1 cellular context compared by ENCODE assay signal in the genomic region with DNA sequence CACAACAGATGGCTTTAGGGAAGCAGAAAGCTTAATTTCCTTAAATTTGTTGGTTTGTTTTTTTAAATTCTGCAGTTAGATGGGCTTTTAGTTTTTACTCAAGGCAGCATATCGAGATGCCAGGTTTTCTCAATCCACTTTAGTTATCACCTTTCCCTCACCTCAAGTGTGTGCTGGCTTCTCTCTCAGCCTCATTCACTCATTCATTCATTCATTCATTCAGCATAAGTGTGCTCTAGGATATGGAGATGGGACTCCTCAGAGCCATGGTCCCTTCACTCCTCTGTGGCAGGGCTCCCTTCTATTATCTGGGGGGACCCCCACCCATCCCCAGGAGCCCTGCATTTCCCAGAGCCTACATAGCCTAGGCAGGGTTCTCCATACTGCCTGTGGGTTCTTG.
TF ChIP-seq lines count a peak whose summit lies in the region.

No MANE protein-coding gene starts in this region.

TF ChIP-seq in HepG2, 621 proteins besides CTCF, POLR2A, EP300 and RAD21:
- peak; percentile 81 for TF ChIP-seq ZNF24 (IDR thresholded peaks at IDR 0.05)
- no peak for TF ChIP-seq ZIK1 (CRISPR knock-in tag; IDR thresholded peaks at IDR 0.05; ENCODE audit: borderline replicate concordance, low read depth)
- TF ChIP-seq, protein P1, sequence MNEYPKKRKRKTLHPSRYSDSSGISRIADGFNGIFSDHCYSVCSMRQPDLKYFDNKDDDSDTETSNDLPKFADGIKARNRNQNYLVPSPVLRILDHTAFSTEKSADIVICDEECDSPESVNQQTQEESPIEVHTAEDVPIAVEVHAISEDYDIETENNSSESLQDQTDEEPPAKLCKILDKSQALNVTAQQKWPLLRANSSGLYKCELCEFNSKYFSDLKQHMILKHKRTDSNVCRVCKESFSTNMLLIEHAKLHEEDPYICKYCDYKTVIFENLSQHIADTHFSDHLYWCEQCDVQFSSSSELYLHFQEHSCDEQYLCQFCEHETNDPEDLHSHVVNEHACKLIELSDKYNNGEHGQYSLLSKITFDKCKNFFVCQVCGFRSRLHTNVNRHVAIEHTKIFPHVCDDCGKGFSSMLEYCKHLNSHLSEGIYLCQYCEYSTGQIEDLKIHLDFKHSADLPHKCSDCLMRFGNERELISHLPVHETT (CRISPR knock-in tag; conservative IDR thresholded peaks at IDR 0.05) = no peak
